Comparison of ENCODE assay signal across 8 cellular contexts in genomic region chr3:102673271-102674115, GRCh38.
DNase-seq lines count a peak whose midpoint lies in the region; ATAC-seq and TF ChIP-seq lines count a peak whose summit lies in the region.

No MANE protein-coding gene starts in this region.

- H3K27me3 ChIP-seq in SK-N-SH (ENCODE audit: insufficient read depth) (no peaks in the 10 kb centered on the region), heart right ventricle (peaks cover 0 to 6% (median 2%) of the 10 kb centered on the region in 7 donors)

- no peaks in the 10 kb centered on the region for H4K20me1 ChIP-seq in SK-N-SH (ENCODE audit: insufficient read depth)

- no peaks in the 10 kb centered on the region for H3F3A ChIP-seq in SK-N-SH (replicated peaks; ENCODE audit: insufficient read depth)

- 26% methylated on average over 16 of the region's 16 CpGs for WGBS in SK-N-SH (ENCODE audit: low lambda C conversion rate)
- 9% methylated on average over 16 of the region's 16 CpGs for WGBS in heart right ventricle, 2 donors

- no peak overlapping the region for H3K9ac ChIP-seq in SK-N-SH

- intact Hi-C loops in heart right ventricle (cut with DNase I): loop anchor here in 4 of 10 donors (1.0 to 10.0 kb wide), 4 partner anchors 26 to 69 kb away; no protein-coding TSS in a partner anchor

- no peaks in the 10 kb centered on the region for H3K9me2 ChIP-seq in SK-N-SH

- CTCF ChIA-PET in SK-N-SH (lab: Yijun Ruan, JAX): interaction anchor here (0.6 to 3.0 kb wide), 68 partner anchors 8 to 1931 kb away, joined by 3 to 37 read pairs (median 3); no protein-coding TSS in a partner anchor

- ATAC-seq in HG02623 (IDR thresholded peaks at IDR 0.05; ENCODE audit: unreplicated experiment): peak; percentile 82
- ATAC-seq in heart right ventricle: peak; percentile 80 to 97 (median 92)
- no peak for ATAC-seq in HG03135 (IDR thresholded peaks at IDR 0.05; ENCODE audit: unreplicated experiment)

- DNase-seq in NCI-H1048 (lab: John Stamatoyannopoulos, UW) (peak; percentile 17), SK-N-SH (peak; percentile 64), heart right ventricle (peak; percentile 50 to 56), retinal pigment epithelial cell (ENCODE audit: low read depth) (no peak)
- DNase-seq in activated naive CD8-positive, alpha-beta T cell treated with anti-CD3 and anti-CD28 coated beads, Interleukin-2, amount 50 U/mL, for 16 hours (ENCODE audit: low read depth, low spot score): peak; percentile 35

- POLR2A ChIA-PET in SK-N-SH (lab: Yijun Ruan, JAX): interaction anchor here (1.1 kb wide), 1 partner anchor 79 kb away, joined by 3 read pairs; no protein-coding TSS in a partner anchor

- H3K79me2 ChIP-seq in SK-N-SH (ENCODE audit: insufficient read depth): no peaks in the 10 kb centered on the region

- TF ChIP-seq CTCF in GM12875 (IDR thresholded peaks at IDR 0.05; ENCODE audit: borderline replicate concordance, insufficient read depth, low read depth, low read length): peak; percentile 74
- peak; percentile 95 for TF ChIP-seq CTCF in SK-N-SH (IDR thresholded peaks at IDR 0.05)
- peak; percentile 57 to 84 (median 78) for TF ChIP-seq CTCF in heart right ventricle (IDR thresholded peaks at IDR 0.05)
- TF ChIP-seq CTCF in retinal pigment epithelial cell (conservative IDR thresholded peaks at IDR 0.05; ENCODE audit: low read depth, low read length): peak; percentile 80

- H3K9me3 ChIP-seq in SK-N-SH (no peaks in the 10 kb centered on the region), heart right ventricle (no peaks in the 10 kb centered on the region)

- no peak overlapping the region for H2AFZ ChIP-seq in SK-N-SH (ENCODE audit: low read depth)

- H3K4me3 ChIP-seq in GM12875 (ENCODE audit: low read depth, low read length): no peak overlapping the region
- peak overlapping the region; percentile 33 to 37; a peak in 3 of 4 replicates for H3K4me3 ChIP-seq in SK-N-SH (ENCODE audit: low read depth in 2 of 2, low read length in 1 of 2)
- H3K4me3 ChIP-seq in heart right ventricle: peak overlapping the region in 3 of 10 donors; percentile 8 to 25 (median 13)
- H3K4me3 ChIP-seq in retinal pigment epithelial cell (ENCODE audit: low read length): peak overlapping the region; percentile 39

- H3K4me1 ChIP-seq in SK-N-SH (ENCODE audit: control insufficient read depth in 1 of 2, insufficient read depth in 2 of 2, low read depth in 1 of 2, low read length in 1 of 2): peaks cover 0 to 10% of the 10 kb centered on the region in 2 experiments; a peak in 2 of 4 replicates
- H3K4me1 ChIP-seq in heart right ventricle: peaks cover 0 to 13% (median 0%) of the 10 kb centered on the region in 9 donors

- peak; percentile 92 for TF ChIP-seq RAD21 in SK-N-SH (IDR thresholded peaks at IDR 0.05; ENCODE audit: low read length)

- H3K36me3 ChIP-seq in SK-N-SH (replicated peaks in 1 of 2; ENCODE audit: control insufficient read depth in 1 of 2, insufficient read depth in 2 of 2, low read length in 1 of 2): no peaks in the 10 kb centered on the region
- no peaks in the 10 kb centered on the region for H3K36me3 ChIP-seq in heart right ventricle

- H3K27ac ChIP-seq in SK-N-SH (ENCODE audit: low read depth in 2 of 2, low read length in 1 of 2) (peak overlapping the region in 1 of 2 experiments; percentile 93; a peak in 2 of 4 replicates), heart right ventricle (peak overlapping the region in 3 of 10 donors; percentile 7 to 36 (median 23))

- peak overlapping the region; percentile 27; the same call in 1 of the 2 replicates for H3K4me2 ChIP-seq in SK-N-SH

- TF ChIP-seq EP300 in SK-N-SH (IDR thresholded peaks at IDR 0.05; ENCODE audit: borderline replicate concordance in 1 of 2, low read depth in 1 of 2, low read length in 1 of 2): peak in 1 of 2 experiments; percentile 53; a peak in 1 of 4 replicates

TF ChIP-seq in SK-N-SH, 30 proteins besides CTCF, POLR2A, EP300 and RAD21:
- TF ChIP-seq RFX5 (IDR thresholded peaks at IDR 0.05; ENCODE audit: low read length) (no peak; the same call in none of the 2 replicates), FOXJ3 (CRISPR knock-in tag; IDR thresholded peaks at IDR 0.05) (peak; percentile 56; the same call in 1 of the 2 replicates), MXI1 (IDR thresholded peaks at IDR 0.05; ENCODE audit: low read depth, low read length) (0 out of 2 replicates have a peak, but pooled peaks have one; percentile 23), SMC3 (IDR thresholded peaks at IDR 0.05; ENCODE audit: low read depth, low read length) (peak; percentile 83), GATA2 (CRISPR knock-in tag; IDR thresholded peaks at IDR 0.05) (peak; percentile 78), EZH2phosphoT487 (IDR thresholded peaks at IDR 0.05; ENCODE audit: borderline replicate concordance, low read depth) (no peak)
